Comparison of ENCODE assay signal across 9 cellular contexts in the genomic region with DNA sequence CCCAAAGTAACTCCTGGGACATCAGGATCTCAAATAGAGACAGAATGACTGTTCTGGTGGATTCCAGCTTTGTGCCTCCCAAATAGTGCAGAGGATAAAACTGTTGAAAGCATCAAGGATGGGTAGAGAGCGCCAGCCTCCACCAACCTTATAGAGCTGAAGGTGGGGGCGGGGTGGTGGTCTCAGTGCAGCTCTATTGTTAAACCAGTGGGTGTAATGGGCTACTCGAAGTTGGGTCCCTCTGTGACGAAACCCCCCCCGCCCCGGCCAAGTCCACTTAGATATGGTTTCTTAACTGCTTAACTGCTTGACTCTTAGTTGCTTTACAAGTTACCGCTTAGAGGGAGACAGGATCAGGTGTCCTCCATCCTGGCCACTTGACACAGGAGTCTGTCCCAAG. TPM values are rescaled to one million over a fixed set of nuclear protein-coding genes. Genes with fewer than 3 reads are reported as not detected.
A peak's percentile ranks its signal among the peaks of the same experiment; 100 is the strongest.
DNase-seq lines count a peak whose midpoint lies in the region; ATAC-seq lines count a peak whose summit lies in the region.
"Had no signal": no experiment of that assay in that cellular context is flagged by ENCODE, and none has a peak within 500 bp of the region (broad histone marks: within the 10 kb centered on the region; RNA-seq: fewer than 3 reads in every experiment).

No MANE protein-coding gene starts in this region.

- DNase-seq in DMS 273 (lab: John Stamatoyannopoulos, UW; ENCODE audit: unreplicated experiment), result peak; percentile 27
- DNase-seq in DMS 273 treated with DMSO at 0.1 percent for 48 hours (lab: John Stamatoyannopoulos, UW), result no peak
- no peak for DNase-seq in activated CD4-positive, alpha-beta memory T cell treated with anti-CD3 and anti-CD28 coated beads, Interleukin-2, amount 10 ng/mL, durations not matched to agents 7 days and 5 days
- DNase-seq in stimulated activated naive B cell treated with anti-CD40 and anti-IgM and Interleukin-4, amounts not matched to agents 10 μg/mL and 1 μg/mL and 100 μg/mL, for 72 hours, result no peak
- no peak for DNase-seq in ACHN
- no peak for DNase-seq in stimulated activated CD4-positive, alpha-beta T cell treated with anti-CD3 and anti-CD28 coated beads, Interleukin-1b, Interleukin-23, amount 100 ng/mL, for 48 hours
- DNase-seq: left cardiac atrium had no signal

- H3K9me3 ChIP-seq in iPS-15b (ENCODE audit: control insufficient read depth, insufficient read depth, low read length), result no peaks in the 10 kb centered on the region

- ATAC-seq in stimulated activated naive B cell treated with anti-CD40 and anti-IgM and Interleukin-4, amounts not matched to agents 10 μg/mL and 1 μg/mL and 100 μg/mL, for 72 hours (replicated peaks), result no peak
- no peak for ATAC-seq in HG02678 (IDR thresholded peaks at IDR 0.05; ENCODE audit: unreplicated experiment)

- no peaks in the 10 kb centered on the region for H3K27me3 Mint-ChIP-seq in activated CD4-positive, alpha-beta memory T cell treated with anti-CD3 and anti-CD28 coated beads, Interleukin-2, amount 10 ng/mL, durations not matched to agents 7 days and 5 days
- H3K27me3 Mint-ChIP-seq in stimulated activated naive B cell treated with anti-CD40 and anti-IgM and Interleukin-4, amounts not matched to agents 10 μg/mL and 1 μg/mL and 100 μg/mL, for 72 hours, result no peaks in the 10 kb centered on the region

- H3K4me1 Mint-ChIP-seq in activated CD4-positive, alpha-beta memory T cell treated with anti-CD3 and anti-CD28 coated beads, Interleukin-2, amount 10 ng/mL, durations not matched to agents 7 days and 5 days, result peaks cover 38% of the 10 kb centered on the region
- H3K4me1 Mint-ChIP-seq in stimulated activated naive B cell treated with anti-CD40 and anti-IgM and Interleukin-4, amounts not matched to agents 10 μg/mL and 1 μg/mL and 100 μg/mL, for 72 hours, result peaks cover 25 to 34% of the 10 kb centered on the region in 2 donors

- H3K36me3 Mint-ChIP-seq in activated CD4-positive, alpha-beta memory T cell treated with anti-CD3 and anti-CD28 coated beads, Interleukin-2, amount 10 ng/mL, durations not matched to agents 7 days and 5 days (ENCODE audit: low read depth), result peaks cover 37% of the 10 kb centered on the region
- H3K36me3 Mint-ChIP-seq in stimulated activated naive B cell treated with anti-CD40 and anti-IgM and Interleukin-4, amounts not matched to agents 10 μg/mL and 1 μg/mL and 100 μg/mL, for 72 hours, result peaks cover 28 to 33% of the 10 kb centered on the region in 2 donors

- peaks cover 22% of the 10 kb centered on the region for H3K36me3 ChIP-seq in iPS-15b (ENCODE audit: control insufficient read depth, insufficient read depth, low read length)

- in situ Hi-C loops in ACHN (cut with HindIII; ENCODE audit: low pct_ligation_motif_present, low pct_unique_long_range_greater_than_20kb, low sequenced_read_pairs), result no loop called here

- POLR2A ChIA-PET in activated CD4-positive, alpha-beta memory T cell treated with anti-CD3 and anti-CD28 coated beads, Interleukin-2, amount 10 ng/mL, durations not matched to agents 7 days and 5 days (lab: Charles Lee), result interaction anchor here (0.6 to 3.0 kb wide), 21 partner anchors 9 to 1295 kb away, joined by 3 to 19 read pairs (median 4); partner anchors contain the start of genes CDC25A, DHX30 and USP19

- no peaks in the 10 kb centered on the region for H3K27me3 ChIP-seq in iPS-15b (ENCODE audit: control insufficient read depth, insufficient read depth, low read length)

- peak overlapping the region; percentile 47 for H3K27ac Mint-ChIP-seq in activated CD4-positive, alpha-beta memory T cell treated with anti-CD3 and anti-CD28 coated beads, Interleukin-2, amount 10 ng/mL, durations not matched to agents 7 days and 5 days
- peak overlapping the region; percentile 89 for H3K27ac Mint-ChIP-seq in stimulated activated naive B cell treated with anti-CD40 and anti-IgM and Interleukin-4, amounts not matched to agents 10 μg/mL and 1 μg/mL and 100 μg/mL, for 72 hours

- H3K9ac ChIP-seq in iPS-15b (ENCODE audit: low read depth, low read length), result peak overlapping the region; percentile 88

- CTCF ChIA-PET in activated CD4-positive, alpha-beta memory T cell treated with anti-CD3 and anti-CD28 coated beads, Interleukin-2, amount 10 ng/mL, durations not matched to agents 7 days and 5 days (lab: Charles Lee), result interaction anchor here (0.5 to 5.1 kb wide), 27 partner anchors 8 to 439 kb away, joined by 3 to 53 read pairs (median 5); partner anchors contain the start of genes CDC25A and SCAP

- H3K4me3 ChIP-seq in iPS-15b (ENCODE audit: low read depth, low read length), result peak overlapping the region; percentile 89

- H3K4me3 Mint-ChIP-seq in activated CD4-positive, alpha-beta memory T cell treated with anti-CD3 and anti-CD28 coated beads, Interleukin-2, amount 10 ng/mL, durations not matched to agents 7 days and 5 days, result peak overlapping the region; percentile 83
- H3K4me3 Mint-ChIP-seq in stimulated activated naive B cell treated with anti-CD40 and anti-IgM and Interleukin-4, amounts not matched to agents 10 μg/mL and 1 μg/mL and 100 μg/mL, for 72 hours, result peak overlapping the region; percentile 88 to 89

- H3K9me3 Mint-ChIP-seq in activated CD4-positive, alpha-beta memory T cell treated with anti-CD3 and anti-CD28 coated beads, Interleukin-2, amount 10 ng/mL, durations not matched to agents 7 days and 5 days, result no peaks in the 10 kb centered on the region
- H3K9me3 Mint-ChIP-seq in stimulated activated naive B cell treated with anti-CD40 and anti-IgM and Interleukin-4, amounts not matched to agents 10 μg/mL and 1 μg/mL and 100 μg/mL, for 72 hours, result no peaks in the 10 kb centered on the region

- H3K4me1 ChIP-seq in iPS-15b (ENCODE audit: control insufficient read depth, insufficient read depth, low read length), result peaks cover 5% of the 10 kb centered on the region

RNA-seq across cellular contexts. Expression of gene DHX30, which starts 22.7 kb away (rescaled TPM):
- total RNA-seq in activated CD4-positive, alpha-beta memory T cell treated with anti-CD3 and anti-CD28 coated beads, Interleukin-2, amount 10 ng/mL, durations not matched to agents 7 days and 5 days, result 10 to 100 TPM; 62.0 to 63.0 TPM

RNA-seq across cellular contexts. Expression of gene SMARCC1, which starts 43.9 kb away (rescaled TPM):
- 10 to 100 TPM; 83.0 to 83.7 TPM for total RNA-seq in activated CD4-positive, alpha-beta memory T cell treated with anti-CD3 and anti-CD28 coated beads, Interleukin-2, amount 10 ng/mL, durations not matched to agents 7 days and 5 days
